Comparison of ENCODE assay signal across 18 cellular contexts in genomic region chr1:230860617-230861384, GRCh38. TPM values are rescaled to one million over a fixed set of nuclear protein-coding genes. Genes with fewer than 3 reads are reported as not detected.
DNase-seq lines count a peak whose midpoint lies in the region; ATAC-seq and TF ChIP-seq lines count a peak whose summit lies in the region.
"Had no signal": no experiment of that assay in that cellular context is flagged by ENCODE, and none has a peak within 500 bp of the region (broad histone marks: within the 10 kb centered on the region; RNA-seq: fewer than 3 reads in every experiment).

No MANE protein-coding gene starts in this region.

- H2AFZ ChIP-seq in GM23338, result no peak overlapping the region

- TF ChIP-seq CTCF in GM23338 (conservative IDR thresholded peaks at IDR 0.05; ENCODE audit: low read depth in 2 of 2) (peak; percentile 53 to 67), brain microvascular endothelial cell (IDR thresholded peaks at IDR 0.05; ENCODE audit: low read depth, low read length, missing control alignments) (peak; percentile 7), osteocyte (IDR thresholded peaks at IDR 0.05) (no peak), progenitor cell of endocrine pancreas (IDR thresholded peaks at IDR 0.05; ENCODE audit: unreplicated experiment) (no peak)

- H3K36me3 Mint-ChIP-seq in GM23338 (ENCODE audit: low read depth), result peaks cover 6% of the 10 kb centered on the region; the same call in 1 of the 3 replicates
- peaks cover 45% of the 10 kb centered on the region for H3K36me3 Mint-ChIP-seq in osteocyte (ENCODE audit: unreplicated experiment)
- H3K36me3 Mint-ChIP-seq in progenitor cell of endocrine pancreas (ENCODE audit: insufficient read depth), result peaks cover 14% of the 10 kb centered on the region
- no peaks in the 10 kb centered on the region for H3K36me3 Mint-ChIP-seq in activated T-cell treated with anti-CD3 and anti-CD28 coated beads, Interleukin-2, amount 50 U/mL, for 72 hours (ENCODE audit: insufficient read depth in 2 of 2)
- H3K36me3 Mint-ChIP-seq: activated CD4-positive, alpha-beta memory T cell treated with anti-CD3 and anti-CD28 coated beads for 36 hours; activated naive CD4-positive, alpha-beta T cell treated with anti-CD3 and anti-CD28 coated beads, Interleukin-2, amount 10 ng/mL, durations not matched to agents 7 days and 5 days had no signal

- H3K79me2 ChIP-seq in GM23338 (replicated peaks; ENCODE audit: insufficient read depth), result peaks cover 94% of the 10 kb centered on the region

- no peaks in the 10 kb centered on the region for H3K9me2 ChIP-seq in GM23338 (ENCODE audit: insufficient read depth)

- H3K4me1 Mint-ChIP-seq in GM23338 (peaks cover 70% of the 10 kb centered on the region), osteocyte (ENCODE audit: unreplicated experiment) (peaks cover 98% of the 10 kb centered on the region), progenitor cell of endocrine pancreas (ENCODE audit: low read depth) (peaks cover 44% of the 10 kb centered on the region)
- peaks cover 37% of the 10 kb centered on the region for H3K4me1 Mint-ChIP-seq in activated T-cell treated with anti-CD3 and anti-CD28 coated beads, Interleukin-2, amount 50 U/mL, for 72 hours (ENCODE audit: low read depth)

- H3K4me3 Mint-ChIP-seq in GM23338, result no peak overlapping the region
- no peak overlapping the region for H3K4me3 Mint-ChIP-seq in osteocyte (ENCODE audit: unreplicated experiment)
- no peak overlapping the region for H3K4me3 Mint-ChIP-seq in progenitor cell of endocrine pancreas (ENCODE audit: low read depth)
- H3K4me3 Mint-ChIP-seq in activated T-cell treated with anti-CD3 and anti-CD28 coated beads, Interleukin-2, amount 50 U/mL, for 72 hours, result no peak overlapping the region
- H3K4me3 Mint-ChIP-seq: activated CD4-positive, alpha-beta memory T cell treated with anti-CD3 and anti-CD28 coated beads for 36 hours; activated naive CD4-positive, alpha-beta T cell treated with anti-CD3 and anti-CD28 coated beads, Interleukin-2, amount 10 ng/mL, durations not matched to agents 7 days and 5 days had no signal

- no peaks in the 10 kb centered on the region for H3F3A ChIP-seq in GM23338 (replicated peaks; ENCODE audit: low read depth)

- DNase-seq in GM23338 (ENCODE audit: low spot score) (peak; percentile 60), NCI-H524 treated with DMSO at 0.1 percent for 48 hours (lab: John Stamatoyannopoulos, UW) (peak; percentile 8), brain microvascular endothelial cell (no peak), osteocyte (ENCODE audit: extremely low spot score, unreplicated experiment) (no peak), progenitor cell of endocrine pancreas (ENCODE audit: low spot score, unreplicated experiment) (no peak), NCI-H526 treated with DMSO at 0.1 percent for 48 hours (lab: John Stamatoyannopoulos, UW) (no peak)
- no peak for DNase-seq in activated T-cell treated with anti-CD3 and anti-CD28 coated beads, Interleukin-2, amount 50 U/mL, for 72 hours
- DNase-seq: activated CD4-positive, alpha-beta memory T cell treated with anti-CD3 and anti-CD28 coated beads for 36 hours; activated naive CD4-positive, alpha-beta T cell treated with anti-CD3 and anti-CD28 coated beads, Interleukin-2, amount 10 ng/mL, durations not matched to agents 7 days and 5 days; DND-41; foreskin keratinocyte; NCI-H1092 treated with DMSO at 0.1 percent for 48 hours; NCI-H774; nucleus accumbens; RPMI8226; stimulated activated CD4-positive, alpha-beta T cell treated with anti-CD3 and anti-CD28 coated beads, Interleukin-2, amount 100 ng/mL, for 48 hours had no signal

- ATAC-seq in GM23338 (peak; percentile 30), GM21786 (IDR thresholded peaks at IDR 0.05; ENCODE audit: unreplicated experiment) (no peak)
- ATAC-seq in activated T-cell treated with anti-CD3 and anti-CD28 coated beads, Interleukin-2, amount 50 U/mL, for 72 hours (replicated peaks in 1 of 2), result no peak
- ATAC-seq: foreskin keratinocyte had no signal

- no peak overlapping the region for H3K4me3 ChIP-seq in GM23338
- H3K4me3 ChIP-seq in brain microvascular endothelial cell (ENCODE audit: low read depth, low read length), result no peak overlapping the region

- H3K9me3 Mint-ChIP-seq in GM23338, result no peaks in the 10 kb centered on the region
- H3K9me3 Mint-ChIP-seq in osteocyte (ENCODE audit: unreplicated experiment), result peaks cover 4% of the 10 kb centered on the region
- no peaks in the 10 kb centered on the region for H3K9me3 Mint-ChIP-seq in progenitor cell of endocrine pancreas (ENCODE audit: low read depth)
- no peaks in the 10 kb centered on the region for H3K9me3 Mint-ChIP-seq in activated T-cell treated with anti-CD3 and anti-CD28 coated beads, Interleukin-2, amount 50 U/mL, for 72 hours
- H3K9me3 Mint-ChIP-seq: activated CD4-positive, alpha-beta memory T cell treated with anti-CD3 and anti-CD28 coated beads for 36 hours; activated naive CD4-positive, alpha-beta T cell treated with anti-CD3 and anti-CD28 coated beads, Interleukin-2, amount 10 ng/mL, durations not matched to agents 7 days and 5 days had no signal

- H3K27me3 ChIP-seq in GM23338 (ENCODE audit: insufficient read depth) (no peaks in the 10 kb centered on the region), brain microvascular endothelial cell (replicated peaks) (no peaks in the 10 kb centered on the region)
- H3K27me3 ChIP-seq: foreskin keratinocyte had no signal

- H3K4me1 ChIP-seq in GM23338 (ENCODE audit: insufficient read depth), result peaks cover 33% of the 10 kb centered on the region
- H3K4me1 ChIP-seq: foreskin keratinocyte had no signal

- H3K27ac ChIP-seq in GM23338 (ENCODE audit: low read depth) (no peak overlapping the region), brain microvascular endothelial cell (no peak overlapping the region)
- H3K27ac ChIP-seq: foreskin keratinocyte, KMS-11 had no signal

- peaks cover 36% of the 10 kb centered on the region; the same call in 1 of the 2 replicates for H4K20me1 ChIP-seq in GM23338 (replicated peaks; ENCODE audit: insufficient read depth)

- in situ Hi-C loops in brain microvascular endothelial cell (cut with HindIII; ENCODE audit: low pct_ligation_motif_present, low sequenced_read_pairs), result no loop called here

- H3K4me2 ChIP-seq in GM23338, result no peak overlapping the region
- H3K4me2 ChIP-seq: KMS-11 had no signal

- no peak overlapping the region for H3K27ac Mint-ChIP-seq in GM23338
- peak overlapping the region; percentile 64 for H3K27ac Mint-ChIP-seq in osteocyte (ENCODE audit: unreplicated experiment)
- H3K27ac Mint-ChIP-seq in progenitor cell of endocrine pancreas, result no peak overlapping the region
- H3K27ac Mint-ChIP-seq in activated T-cell treated with anti-CD3 and anti-CD28 coated beads, Interleukin-2, amount 50 U/mL, for 72 hours, result no peak overlapping the region
- H3K27ac Mint-ChIP-seq: activated CD4-positive, alpha-beta memory T cell treated with anti-CD3 and anti-CD28 coated beads for 36 hours; activated naive CD4-positive, alpha-beta T cell treated with anti-CD3 and anti-CD28 coated beads, Interleukin-2, amount 10 ng/mL, durations not matched to agents 7 days and 5 days had no signal

- H3K36me3 ChIP-seq in GM23338 (ENCODE audit: insufficient read depth) (no peaks in the 10 kb centered on the region), brain microvascular endothelial cell (replicated peaks) (no peaks in the 10 kb centered on the region)

- no peaks in the 10 kb centered on the region for H3K27me3 Mint-ChIP-seq in GM23338 (ENCODE audit: insufficient read depth, low read depth, poor library complexity)
- H3K27me3 Mint-ChIP-seq in osteocyte (ENCODE audit: unreplicated experiment), result no peaks in the 10 kb centered on the region
- no peaks in the 10 kb centered on the region for H3K27me3 Mint-ChIP-seq in progenitor cell of endocrine pancreas
- H3K27me3 Mint-ChIP-seq in activated T-cell treated with anti-CD3 and anti-CD28 coated beads, Interleukin-2, amount 50 U/mL, for 72 hours (ENCODE audit: low read depth), result no peaks in the 10 kb centered on the region
- H3K27me3 Mint-ChIP-seq: activated CD4-positive, alpha-beta memory T cell treated with anti-CD3 and anti-CD28 coated beads for 36 hours; activated naive CD4-positive, alpha-beta T cell treated with anti-CD3 and anti-CD28 coated beads, Interleukin-2, amount 10 ng/mL, durations not matched to agents 7 days and 5 days had no signal

TF ChIP-seq in GM23338, 12 proteins besides CTCF, POLR2A, EP300 and RAD21 (continues in another document):
- TF ChIP-seq ETS1 (IDR thresholded peaks at IDR 0.05) (no peak), POLR2AphosphoS5 (IDR thresholded peaks at IDR 0.05; ENCODE audit: low read depth) (no peak)

RNA-seq across cellular contexts. Expression of gene C1orf198, which starts 7.5 kb away (rescaled TPM):
- 46.5 and 46.6 TPM in 2 replicates for total RNA-seq in GM23338 (2014; rRNA removed; shearing (Covaris generic))
- 14.9 and 15.2 TPM in 2 replicates for polyA plus RNA-seq in GM23338 (2016; fragmentation: Nextera tagmentation; extraction: Ambion mirVana)
- total RNA-seq in osteocyte, result 274 and 281 TPM in 2 replicates
- total RNA-seq in progenitor cell of endocrine pancreas, result 67.8 and 70.1 TPM in 2 replicates
- 1 to 10 TPM; 5.4 to 7.6 TPM for total RNA-seq in activated T-cell treated with anti-CD3 and anti-CD28 coated beads, Interleukin-2, amount 50 U/mL, for 72 hours

Comparison
In these comparisons a context has a peak if more than half of its experiments do, and no peak if none do; other contexts are left out.
1. DNase-seq: peak in GM23338 (single experiment) and NCI-H524 treated with DMSO at 0.1 percent for 48 hours (single experiment); none in brain microvascular endothelial cell (single experiment), osteocyte (single experiment), progenitor cell of endocrine pancreas (single experiment), NCI-H526 treated with DMSO at 0.1 percent for 48 hours (single experiment) and activated T-cell treated with anti-CD3 and anti-CD28 coated beads, Interleukin-2, amount 50 U/mL, for 72 hours (0 of 2).
2. CTCF ChIP-seq: peak in GM23338 (2 of 2) and brain microvascular endothelial cell (single experiment); none in osteocyte (single experiment) and progenitor cell of endocrine pancreas (single experiment).